24 cellular contexts compared by ENCODE assay signal in genomic region chr15:33580526-33580925, GRCh38.
DNase-seq lines count a peak whose midpoint lies in the region; ATAC-seq and TF ChIP-seq lines count a peak whose summit lies in the region.
"Had no signal": no experiment of that assay in that cellular context is flagged by ENCODE, and none has a peak within 500 bp of the region (broad histone marks: within the 10 kb centered on the region; RNA-seq: fewer than 3 reads in every experiment).

No MANE protein-coding gene starts in this region.

- ATAC-seq in foreskin keratinocyte = peak; percentile 55
- ATAC-seq in GM21367 (IDR thresholded peaks at IDR 0.05; ENCODE audit: unreplicated experiment) = no peak
- ATAC-seq: GM12878, GM23338, heart right ventricle, HepG2 had no signal

- no peaks in the 10 kb centered on the region for H3K9me3 ChIP-seq in SK-N-SH
- H3K9me3 ChIP-seq: breast epithelium, colonic mucosa, Peyer's patch, sigmoid colon had no signal

- no peak for TF ChIP-seq CTCF in SK-N-SH (IDR thresholded peaks at IDR 0.05)
- no peak for TF ChIP-seq CTCF in foreskin keratinocyte (conservative IDR thresholded peaks at IDR 0.05)

- H3F3A ChIP-seq in SK-N-SH (replicated peaks; ENCODE audit: insufficient read depth) = peaks cover 4% of the 10 kb centered on the region

- no peak for TF ChIP-seq EP300 in SK-N-SH (IDR thresholded peaks at IDR 0.05; ENCODE audit: borderline replicate concordance in 1 of 2, low read depth in 1 of 2, low read length in 1 of 2)

- H4K20me1 ChIP-seq in SK-N-SH (ENCODE audit: insufficient read depth) = no peaks in the 10 kb centered on the region

- H3K36me3 ChIP-seq in SK-N-SH (replicated peaks in 1 of 2; ENCODE audit: control insufficient read depth in 1 of 2, insufficient read depth in 2 of 2, low read length in 1 of 2) = no peaks in the 10 kb centered on the region
- H3K36me3 ChIP-seq: breast epithelium, colonic mucosa, heart right ventricle, left ventricle myocardium inferior, Peyer's patch had no signal

- H3K4me1 ChIP-seq in SK-N-SH (ENCODE audit: control insufficient read depth in 1 of 2, insufficient read depth in 2 of 2, low read depth in 1 of 2, low read length in 1 of 2) (peaks cover 0 to 5% of the 10 kb centered on the region in 2 experiments; a peak in 1 of 4 replicates), foreskin keratinocyte (no peaks in the 10 kb centered on the region)
- H3K4me1 ChIP-seq: breast epithelium, colonic mucosa, heart right ventricle, left ventricle myocardium inferior, Peyer's patch, sigmoid colon had no signal

- TF ChIP-seq RAD21 in SK-N-SH (IDR thresholded peaks at IDR 0.05; ENCODE audit: low read length) = no peak

- no peaks in the 10 kb centered on the region for H3K9me2 ChIP-seq in SK-N-SH

- POLR2A ChIA-PET in SK-N-SH (lab: Yijun Ruan, JAX) = no interaction called here

- H3K79me2 ChIP-seq in SK-N-SH (ENCODE audit: insufficient read depth) = no peaks in the 10 kb centered on the region

- no peak overlapping the region for H3K9ac ChIP-seq in SK-N-SH

- H3K27ac ChIP-seq in SK-N-SH (ENCODE audit: low read depth in 2 of 2, low read length in 1 of 2) = no peak overlapping the region
- H3K27ac ChIP-seq in foreskin keratinocyte = peak overlapping the region; percentile 90
- H3K27ac ChIP-seq: breast epithelium, colonic mucosa, heart right ventricle, left ventricle myocardium inferior, Peyer's patch, sigmoid colon had no signal

- no peak overlapping the region for H3K4me3 ChIP-seq in SK-N-SH (ENCODE audit: low read depth in 2 of 2, low read length in 1 of 2)
- no peak overlapping the region for H3K4me3 ChIP-seq in skeletal muscle cell (ENCODE audit: low read depth, low read length)
- H3K4me3 ChIP-seq: breast epithelium, colonic mucosa, GM12878, GM23338, heart right ventricle, left ventricle myocardium inferior, Peyer's patch, sigmoid colon had no signal

- H2AFZ ChIP-seq in SK-N-SH (ENCODE audit: low read depth) = no peak overlapping the region
- H2AFZ ChIP-seq: GM23338 had no signal

- CTCF ChIA-PET in SK-N-SH (lab: Yijun Ruan, JAX) = no interaction called here

- H3K27me3 ChIP-seq in SK-N-SH (ENCODE audit: insufficient read depth) (no peaks in the 10 kb centered on the region), foreskin keratinocyte (peaks cover 3% of the 10 kb centered on the region)
- H3K27me3 ChIP-seq: breast epithelium, colonic mucosa, heart right ventricle, Peyer's patch, sigmoid colon had no signal

- peak; percentile 1 for DNase-seq in EL
- no peak for DNase-seq in SK-N-SH
- DNase-seq in foreskin keratinocyte = peak; percentile 28 to 66
- peak; percentile 8 for DNase-seq in skeletal muscle cell (ENCODE audit: low read depth)
- DNase-seq in COLO668 (lab: John Stamatoyannopoulos, UW; ENCODE audit: unreplicated experiment) = no peak
- no peak for DNase-seq in activated naive CD4-positive, alpha-beta T cell treated with Interleukin-2 at 50 U/mL for 16 hours
- no peak for DNase-seq in GM03348 (ENCODE audit: low spot score)
- DNase-seq: activated CD4-positive, alpha-beta T cell treated with anti-CD3 and anti-CD28 coated beads, Interleukin-2, amount 50 U/mL, for 4 hours; activated CD8-positive, alpha-beta memory T cell treated with anti-CD3 and anti-CD28 coated beads, Interleukin-2, amount 50 U/mL, for 48 hours; activated naive CD8-positive, alpha-beta T cell treated with anti-CD3 and anti-CD28 coated beads, Interleukin-2, amount 10 ng/mL, durations not matched to agents 7 days and 5 days; colonic mucosa; GF-D8; heart right ventricle; left ventricle myocardium inferior; NCI-H1417; NCI-H2107; NCI-H510A; Peyer's patch; sigmoid colon had no signal

- WGBS in SK-N-SH (ENCODE audit: low lambda C conversion rate) = 41% methylated on average over 2 of the region's 2 CpGs

- no peak overlapping the region for H3K4me2 ChIP-seq in SK-N-SH
- H3K4me2 ChIP-seq: GM23338 had no signal

TF ChIP-seq in SK-N-SH, 30 proteins besides CTCF, POLR2A, EP300 and RAD21:
- peak; percentile 19; the same call in 1 of the 2 replicates for TF ChIP-seq TCF12 (IDR thresholded peaks at IDR 0.05)
- TF ChIP-seq, protein P1, sequence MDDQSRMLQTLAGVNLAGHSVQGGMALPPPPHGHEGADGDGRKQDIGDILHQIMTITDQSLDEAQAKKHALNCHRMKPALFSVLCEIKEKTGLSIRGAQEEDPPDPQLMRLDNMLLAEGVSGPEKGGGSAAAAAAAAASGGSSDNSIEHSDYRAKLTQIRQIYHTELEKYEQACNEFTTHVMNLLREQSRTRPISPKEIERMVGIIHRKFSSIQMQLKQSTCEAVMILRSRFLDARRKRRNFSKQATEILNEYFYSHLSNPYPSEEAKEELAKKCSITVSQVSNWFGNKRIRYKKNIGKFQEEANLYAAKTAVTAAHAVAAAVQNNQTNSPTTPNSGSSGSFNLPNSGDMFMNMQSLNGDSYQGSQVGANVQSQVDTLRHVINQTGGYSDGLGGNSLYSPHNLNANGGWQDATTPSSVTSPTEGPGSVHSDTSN (IDR thresholded peaks at IDR 0.05) = no peak
TF ChIP-seq in SK-N-SH: peak in this region for 1.

Comparison
In these comparisons a context has a peak if more than half of its experiments do, and no peak if none do; other contexts are left out.
1. DNase-seq: peak in EL (single experiment), foreskin keratinocyte (2 of 2) and skeletal muscle cell (single experiment); none in SK-N-SH (single experiment), COLO668 (single experiment), activated naive CD4-positive, alpha-beta T cell treated with Interleukin-2 at 50 U/mL for 16 hours (single experiment) and GM03348 (single experiment).